ENCODE assay signal across 19 cellular contexts in genomic region chr17:72693147-72693878, GRCh38.
"Had no signal": no experiment of that assay in that cellular context is flagged by ENCODE, and none has a peak within 500 bp of the region (broad histone marks: within the 10 kb centered on the region; RNA-seq: fewer than 3 reads in every experiment).

No MANE protein-coding gene starts in this region.

- H3K27ac ChIP-seq: body of pancreas, colonic mucosa, lower lobe of right lung, right atrium auricular region, tibial nerve, uterus had no signal

- H3K27me3 ChIP-seq: body of pancreas, colonic mucosa, right atrium auricular region, tibial nerve, uterus had no signal

- H3K27me3 Mint-ChIP-seq: activated CD4-positive, alpha-beta T cell treated with anti-CD3 and anti-CD28 coated beads, Interleukin-2, amount 10 ng/mL, durations not matched to agents 24 days and 14 days; activated CD8-positive, alpha-beta T cell treated with anti-CD3 and anti-CD28 coated beads for 36 hours; activated naive CD8-positive, alpha-beta T cell treated with anti-CD3 and anti-CD28 coated beads for 36 hours; activated T-helper 17 cell treated with anti-CD3 and anti-CD28 coated beads, Interleukin-2, amount 50 U/mL, for 72 hours; natural killer cell treated with Interleukin-12 subunit alpha and Interleukin-12 subunit beta and Interleukin-15 and Interleukin-18, amount 100 ng/mL, for 72 hours; stimulated activated naive CD8-positive, alpha-beta T cell treated with anti-CD3 and anti-CD28 coated beads, Interleukin-15, Interleukin-2, amounts not matched to agents 100 ng/mL and 50 ng/mL, for 24 hours had no signal

- H3K36me3 ChIP-seq: colonic mucosa, lower lobe of right lung, right atrium auricular region, tibial nerve, uterus had no signal

- H3K4me1 Mint-ChIP-seq: activated naive CD8-positive, alpha-beta T cell treated with anti-CD3 and anti-CD28 coated beads for 36 hours; activated T-helper 17 cell treated with anti-CD3 and anti-CD28 coated beads, Interleukin-2, amount 50 U/mL, for 72 hours; endodermal cell had no signal

- H3K9me3 ChIP-seq: body of pancreas, colonic mucosa, lower lobe of right lung, right atrium auricular region, tibial nerve, uterus had no signal

- DNase-seq: activated CD4-positive, alpha-beta T cell treated with anti-CD3 and anti-CD28 coated beads, Interleukin-2, amount 10 ng/mL, durations not matched to agents 24 days and 14 days; activated CD8-positive, alpha-beta T cell treated with anti-CD3 and anti-CD28 coated beads for 36 hours; activated naive CD4-positive, alpha-beta T cell; activated naive CD8-positive, alpha-beta T cell treated with anti-CD3 and anti-CD28 coated beads for 36 hours; activated T-cell treated with anti-CD3 and anti-CD28 coated beads, Interleukin-2, amount 50 U/mL, for 1 hour; body of pancreas; caudate nucleus; colonic mucosa; endodermal cell; lower lobe of right lung; nucleus accumbens; uterus had no signal

- H3K27ac Mint-ChIP-seq: activated CD4-positive, alpha-beta T cell treated with anti-CD3 and anti-CD28 coated beads, Interleukin-2, amount 10 ng/mL, durations not matched to agents 24 days and 14 days; activated CD8-positive, alpha-beta T cell treated with anti-CD3 and anti-CD28 coated beads for 36 hours; activated naive CD8-positive, alpha-beta T cell treated with anti-CD3 and anti-CD28 coated beads for 36 hours; activated T-helper 17 cell treated with anti-CD3 and anti-CD28 coated beads, Interleukin-2, amount 50 U/mL, for 72 hours; endodermal cell; natural killer cell treated with Interleukin-12 subunit alpha and Interleukin-12 subunit beta and Interleukin-15 and Interleukin-18, amount 100 ng/mL, for 72 hours; progenitor cell of endocrine pancreas; stimulated activated naive CD8-positive, alpha-beta T cell treated with anti-CD3 and anti-CD28 coated beads, Interleukin-15, Interleukin-2, amounts not matched to agents 100 ng/mL and 50 ng/mL, for 24 hours; T-helper 1 cell treated with Interleukin-12 subunit alpha and Interleukin-12 subunit beta and Interleukin-4 antibody, amounts not matched to agents 30 μg/mL and 1 μg/mL, for 36 hours had no signal

- H3K4me3 Mint-ChIP-seq: activated CD4-positive, alpha-beta T cell treated with anti-CD3 and anti-CD28 coated beads, Interleukin-2, amount 10 ng/mL, durations not matched to agents 24 days and 14 days; activated CD8-positive, alpha-beta T cell treated with anti-CD3 and anti-CD28 coated beads for 36 hours; activated naive CD8-positive, alpha-beta T cell treated with anti-CD3 and anti-CD28 coated beads for 36 hours; activated T-helper 17 cell treated with anti-CD3 and anti-CD28 coated beads, Interleukin-2, amount 50 U/mL, for 72 hours; endodermal cell; natural killer cell treated with Interleukin-12 subunit alpha and Interleukin-12 subunit beta and Interleukin-15 and Interleukin-18, amount 100 ng/mL, for 72 hours; stimulated activated naive CD8-positive, alpha-beta T cell treated with anti-CD3 and anti-CD28 coated beads, Interleukin-15, Interleukin-2, amounts not matched to agents 100 ng/mL and 50 ng/mL, for 24 hours; T-helper 1 cell treated with Interleukin-12 subunit alpha and Interleukin-12 subunit beta and Interleukin-4 antibody, amounts not matched to agents 30 μg/mL and 1 μg/mL, for 36 hours had no signal

- H3K36me3 Mint-ChIP-seq: activated naive CD8-positive, alpha-beta T cell treated with anti-CD3 and anti-CD28 coated beads for 36 hours; natural killer cell treated with Interleukin-12 subunit alpha and Interleukin-12 subunit beta and Interleukin-15 and Interleukin-18, amount 100 ng/mL, for 72 hours had no signal

- ATAC-seq: activated CD8-positive, alpha-beta T cell treated with anti-CD3 and anti-CD28 coated beads for 36 hours; activated T-helper 17 cell treated with anti-CD3 and anti-CD28 coated beads, Interleukin-2, amount 50 U/mL, for 72 hours; body of pancreas; lower lobe of right lung; natural killer cell treated with Interleukin-12 subunit alpha and Interleukin-12 subunit beta and Interleukin-15 and Interleukin-18, amount 100 ng/mL, for 72 hours had no signal

- H3K4me3 ChIP-seq: body of pancreas, colonic mucosa, lower lobe of right lung, right atrium auricular region, tibial nerve, uterus had no signal

- H3K9me3 Mint-ChIP-seq: activated CD4-positive, alpha-beta T cell treated with anti-CD3 and anti-CD28 coated beads, Interleukin-2, amount 10 ng/mL, durations not matched to agents 24 days and 14 days; activated CD8-positive, alpha-beta T cell treated with anti-CD3 and anti-CD28 coated beads for 36 hours; activated naive CD8-positive, alpha-beta T cell treated with anti-CD3 and anti-CD28 coated beads for 36 hours; activated T-helper 17 cell treated with anti-CD3 and anti-CD28 coated beads, Interleukin-2, amount 50 U/mL, for 72 hours; natural killer cell treated with Interleukin-12 subunit alpha and Interleukin-12 subunit beta and Interleukin-15 and Interleukin-18, amount 100 ng/mL, for 72 hours; stimulated activated naive CD8-positive, alpha-beta T cell treated with anti-CD3 and anti-CD28 coated beads, Interleukin-15, Interleukin-2, amounts not matched to agents 100 ng/mL and 50 ng/mL, for 24 hours; T-helper 1 cell treated with Interleukin-12 subunit alpha and Interleukin-12 subunit beta and Interleukin-4 antibody, amounts not matched to agents 30 μg/mL and 1 μg/mL, for 36 hours had no signal

- H3K4me1 ChIP-seq: body of pancreas, colonic mucosa, lower lobe of right lung, right atrium auricular region, uterus had no signal
